In genomic region chr17:68431661-68432071, GRCh38 we compare ENCODE assay signal across 8 cellular contexts. TPM values are rescaled to one million over a fixed set of nuclear protein-coding genes. Genes with fewer than 3 reads are reported as not detected.
DNase-seq lines count a peak whose midpoint lies in the region; ATAC-seq, FAIRE-seq and TF ChIP-seq lines count a peak whose summit lies in the region.

No MANE protein-coding gene starts in this region.

- DNase-seq in cardiac muscle cell (ENCODE audit: low read depth in 1 of 2, low spot score in 1 of 2) (peak; percentile 44 to 52), left ventricle myocardium superior (no peak), astrocyte (ENCODE audit: low read depth) (no peak), neural crest cell (ENCODE audit: low read depth, low spot score) (peak; percentile 25), islet precursor cell (no peak)

- intact Hi-C loops in left ventricle myocardium superior (cut with micrococcal nuclease), result loop anchor here (10.0 kb wide), 1 partner anchor 167 kb away; no protein-coding TSS in a partner anchor

- H3K27me3 ChIP-seq in cardiac muscle cell (no peaks in the 10 kb centered on the region), OCI-LY1 (ENCODE audit: insufficient read depth, low read length) (no peaks in the 10 kb centered on the region), astrocyte (ENCODE audit: insufficient read depth, low read length) (no peaks in the 10 kb centered on the region)

- peak; percentile 27 for TF ChIP-seq CTCF in cardiac muscle cell (IDR thresholded peaks at IDR 0.05; ENCODE audit: low read depth, low read length)
- peak; percentile 77 for TF ChIP-seq CTCF in OCI-LY1 (IDR thresholded peaks at IDR 0.05; ENCODE audit: low read length)
- peak; percentile 23 for TF ChIP-seq CTCF in astrocyte (IDR thresholded peaks at IDR 0.05; ENCODE audit: insufficient read depth, low read depth, low read length)
- TF ChIP-seq CTCF in neural crest cell (conservative IDR thresholded peaks at IDR 0.05), result peak; percentile 57

- FAIRE-seq in astrocyte (lab: Jason Lieb, UNC), result no peak

- no peaks in the 10 kb centered on the region for H4K20me1 ChIP-seq in OCI-LY1 (ENCODE audit: insufficient read depth, low read length)
- H4K20me1 ChIP-seq in astrocyte (ENCODE audit: insufficient read depth, low read length), result peaks cover 11% of the 10 kb centered on the region

- H3F3A ChIP-seq in OCI-LY1 (ENCODE audit: insufficient read depth, low read length), result no peaks in the 10 kb centered on the region

- H3K79me2 ChIP-seq in OCI-LY1 (ENCODE audit: insufficient read depth, low read length) (no peaks in the 10 kb centered on the region), astrocyte (ENCODE audit: insufficient read depth, low read length) (no peaks in the 10 kb centered on the region)

- H3K9me3 Mint-ChIP-seq in astrocyte (ENCODE audit: unreplicated experiment) (no peaks in the 10 kb centered on the region), neural crest cell (no peaks in the 10 kb centered on the region)

- no peaks in the 10 kb centered on the region for H3K9me3 ChIP-seq in cardiac muscle cell (ENCODE audit: low read depth)
- no peaks in the 10 kb centered on the region for H3K9me3 ChIP-seq in OCI-LY1 (ENCODE audit: low read length)
- H3K9me3 ChIP-seq in astrocyte (ENCODE audit: insufficient read depth, low read depth, low read length), result no peaks in the 10 kb centered on the region

- H2AFZ ChIP-seq in OCI-LY1 (ENCODE audit: low read length) (no peak overlapping the region), astrocyte (ENCODE audit: low read depth, low read length) (no peak overlapping the region)

- H3K36me3 Mint-ChIP-seq in astrocyte (ENCODE audit: low read depth, unreplicated experiment), result peaks cover 37% of the 10 kb centered on the region
- H3K36me3 Mint-ChIP-seq in neural crest cell (ENCODE audit: low read depth), result peaks cover 2% of the 10 kb centered on the region

- no peak overlapping the region for H3K4me3 ChIP-seq in cardiac muscle cell
- H3K4me3 ChIP-seq in OCI-LY1 (ENCODE audit: low read depth, low read length, poor library complexity, severe bottlenecking), result peak overlapping the region; percentile 20
- no peak overlapping the region for H3K4me3 ChIP-seq in astrocyte (ENCODE audit: insufficient read depth, low read depth, low read length)

- ATAC-seq in left ventricle myocardium superior (no peak), GM21390 (IDR thresholded peaks at IDR 0.05; ENCODE audit: unreplicated experiment) (no peak), HG03442 (IDR thresholded peaks at IDR 0.05; ENCODE audit: unreplicated experiment) (no peak)

- peak overlapping the region; percentile 65 for H3K4me2 ChIP-seq in OCI-LY1 (ENCODE audit: low read length)
- no peak overlapping the region for H3K4me2 ChIP-seq in astrocyte (ENCODE audit: low read length)

- H3K27me3 Mint-ChIP-seq in astrocyte (ENCODE audit: low read depth, unreplicated experiment) (no peaks in the 10 kb centered on the region), neural crest cell (ENCODE audit: low read depth) (no peaks in the 10 kb centered on the region)

- H3K27ac ChIP-seq in cardiac muscle cell, result no peak overlapping the region
- no peak overlapping the region for H3K27ac ChIP-seq in OCI-LY1 (ENCODE audit: low read depth, low read length, poor library complexity, severe bottlenecking)
- H3K27ac ChIP-seq in astrocyte (ENCODE audit: low read depth, low read length), result no peak overlapping the region

- no peaks in the 10 kb centered on the region for H3K9me2 ChIP-seq in OCI-LY1 (ENCODE audit: low read depth, low read length)

- H3K4me3 Mint-ChIP-seq in astrocyte (ENCODE audit: unreplicated experiment), result no peak overlapping the region
- no peak overlapping the region for H3K4me3 Mint-ChIP-seq in neural crest cell

- H3K27ac Mint-ChIP-seq in astrocyte (ENCODE audit: unreplicated experiment), result no peak overlapping the region
- no peak overlapping the region for H3K27ac Mint-ChIP-seq in neural crest cell (ENCODE audit: unreplicated experiment)

- H3K36me3 ChIP-seq in cardiac muscle cell (peaks cover 8% of the 10 kb centered on the region), OCI-LY1 (ENCODE audit: insufficient read depth, low read length) (peaks cover 36% of the 10 kb centered on the region), astrocyte (ENCODE audit: insufficient read depth, low read length) (peaks cover 59% of the 10 kb centered on the region)

- peaks cover 7% of the 10 kb centered on the region for H3K4me1 Mint-ChIP-seq in astrocyte (ENCODE audit: low read depth, unreplicated experiment)
- H3K4me1 Mint-ChIP-seq in neural crest cell, result peaks cover 8% of the 10 kb centered on the region

- H3K9ac ChIP-seq in OCI-LY1 (ENCODE audit: low read length) (no peak overlapping the region; the same call in 1 of the 2 replicates), astrocyte (ENCODE audit: low read length) (no peak overlapping the region)

- H3K4me1 ChIP-seq in cardiac muscle cell (ENCODE audit: low read depth) (no peaks in the 10 kb centered on the region), OCI-LY1 (ENCODE audit: insufficient read depth, low read length, severe bottlenecking) (peaks cover 18% of the 10 kb centered on the region), astrocyte (ENCODE audit: insufficient read depth, low read length) (peaks cover 5% of the 10 kb centered on the region)

RNA-seq across cellular contexts. Expression of gene WIPI1, which starts 25.6 kb away (rescaled TPM):
- total RNA-seq in cardiac muscle cell (39.8 and 76.7 TPM in 2 replicates), left ventricle myocardium superior (66.1 TPM), astrocyte (83.5 and 92.4 TPM in 2 replicates), neural crest cell (14.1 and 15.6 TPM in 2 replicates)
- polyA plus RNA-seq in cardiac muscle cell, result 57.5 and 72.5 TPM in 2 replicates

Comparison
In these comparisons a context has a peak if more than half of its experiments do, and no peak if none do; other contexts are left out.
1. DNase-seq: peak in cardiac muscle cell (2 of 2) and neural crest cell (single experiment); none in left ventricle myocardium superior (single experiment), astrocyte (single experiment) and islet precursor cell (single experiment).
2. CTCF ChIP-seq: peak in every context shown above with its lines; median percentile 77 in OCI-LY1; 57 in neural crest cell; 27 in cardiac muscle cell; 23 in astrocyte.